Comparison of ENCODE assay signal across 1 cellular context in the genomic region with DNA sequence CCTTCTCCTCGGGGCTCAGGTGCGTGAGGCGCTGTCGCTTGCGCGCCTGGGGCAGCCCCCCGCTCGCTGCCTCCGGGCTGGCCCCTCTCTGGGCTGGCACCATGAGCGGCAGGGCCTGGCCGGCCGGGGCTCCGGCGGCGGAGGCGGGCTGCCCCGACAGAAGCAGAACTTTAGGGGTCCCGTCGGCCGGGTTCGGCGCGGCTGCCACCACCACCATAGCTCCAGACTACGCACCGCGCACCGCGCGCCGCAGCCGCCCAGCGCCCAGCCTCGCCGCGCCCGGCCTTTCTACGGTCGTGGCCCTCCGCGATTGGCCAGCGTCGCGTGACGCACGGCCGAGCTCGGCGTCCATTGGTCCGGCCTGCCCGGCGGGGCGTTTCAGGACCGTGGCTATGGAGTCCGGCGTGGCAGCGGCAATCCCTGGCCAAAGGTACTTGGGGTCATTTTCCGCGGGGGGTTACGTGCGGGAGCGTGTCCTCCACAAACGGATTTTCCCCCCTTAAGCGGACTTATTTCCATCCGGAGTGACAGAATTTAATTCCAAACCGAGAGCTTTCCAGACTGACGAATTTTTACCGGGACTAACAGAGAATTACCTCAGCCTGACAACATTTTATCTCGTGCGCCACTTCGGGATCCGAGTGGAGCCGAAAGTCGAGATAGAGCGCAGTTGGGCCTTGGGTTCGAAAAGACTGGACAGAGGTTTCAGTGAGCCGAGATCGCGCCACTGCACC.
A peak's percentile ranks its signal among the peaks of the same experiment; 100 is the strongest.
TF ChIP-seq lines count a peak whose summit lies in the region.

A gene (minus strand): TSS at position 262 of the 734 bp plus-strand sequence.

TF ChIP-seq in HEK293, 187 proteins besides CTCF, POLR2A, EP300 and RAD21 (continued from another document and continues in another):
- TF ChIP-seq, protein P1, sequence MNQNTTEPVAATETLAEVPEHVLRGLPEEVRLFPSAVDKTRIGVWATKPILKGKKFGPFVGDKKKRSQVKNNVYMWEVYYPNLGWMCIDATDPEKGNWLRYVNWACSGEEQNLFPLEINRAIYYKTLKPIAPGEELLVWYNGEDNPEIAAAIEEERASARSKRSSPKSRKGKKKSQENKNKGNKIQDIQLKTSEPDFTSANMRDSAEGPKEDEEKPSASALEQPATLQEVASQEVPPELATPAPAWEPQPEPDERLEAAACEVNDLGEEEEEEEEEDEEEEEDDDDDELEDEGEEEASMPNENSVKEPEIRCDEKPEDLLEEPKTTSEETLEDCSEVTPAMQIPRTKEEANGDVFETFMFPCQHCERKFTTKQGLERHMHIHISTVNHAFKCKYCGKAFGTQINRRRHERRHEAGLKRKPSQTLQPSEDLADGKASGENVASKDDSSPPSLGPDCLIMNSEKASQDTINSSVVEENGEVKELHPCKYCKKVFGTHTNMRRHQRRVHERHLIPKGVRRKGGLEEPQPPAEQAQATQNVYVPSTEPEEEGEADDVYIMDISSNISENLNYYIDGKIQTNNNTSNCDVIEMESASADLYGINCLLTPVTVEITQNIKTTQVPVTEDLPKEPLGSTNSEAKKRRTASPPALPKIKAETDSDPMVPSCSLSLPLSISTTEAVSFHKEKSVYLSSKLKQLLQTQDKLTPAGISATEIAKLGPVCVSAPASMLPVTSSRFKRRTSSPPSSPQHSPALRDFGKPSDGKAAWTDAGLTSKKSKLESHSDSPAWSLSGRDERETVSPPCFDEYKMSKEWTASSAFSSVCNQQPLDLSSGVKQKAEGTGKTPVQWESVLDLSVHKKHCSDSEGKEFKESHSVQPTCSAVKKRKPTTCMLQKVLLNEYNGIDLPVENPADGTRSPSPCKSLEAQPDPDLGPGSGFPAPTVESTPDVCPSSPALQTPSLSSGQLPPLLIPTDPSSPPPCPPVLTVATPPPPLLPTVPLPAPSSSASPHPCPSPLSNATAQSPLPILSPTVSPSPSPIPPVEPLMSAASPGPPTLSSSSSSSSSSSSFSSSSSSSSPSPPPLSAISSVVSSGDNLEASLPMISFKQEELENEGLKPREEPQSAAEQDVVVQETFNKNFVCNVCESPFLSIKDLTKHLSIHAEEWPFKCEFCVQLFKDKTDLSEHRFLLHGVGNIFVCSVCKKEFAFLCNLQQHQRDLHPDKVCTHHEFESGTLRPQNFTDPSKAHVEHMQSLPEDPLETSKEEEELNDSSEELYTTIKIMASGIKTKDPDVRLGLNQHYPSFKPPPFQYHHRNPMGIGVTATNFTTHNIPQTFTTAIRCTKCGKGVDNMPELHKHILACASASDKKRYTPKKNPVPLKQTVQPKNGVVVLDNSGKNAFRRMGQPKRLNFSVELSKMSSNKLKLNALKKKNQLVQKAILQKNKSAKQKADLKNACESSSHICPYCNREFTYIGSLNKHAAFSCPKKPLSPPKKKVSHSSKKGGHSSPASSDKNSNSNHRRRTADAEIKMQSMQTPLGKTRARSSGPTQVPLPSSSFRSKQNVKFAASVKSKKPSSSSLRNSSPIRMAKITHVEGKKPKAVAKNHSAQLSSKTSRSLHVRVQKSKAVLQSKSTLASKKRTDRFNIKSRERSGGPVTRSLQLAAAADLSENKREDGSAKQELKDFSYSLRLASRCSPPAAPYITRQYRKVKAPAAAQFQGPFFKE (tag by site-specific recombination; IDR thresholded peaks at IDR 0.05; ENCODE audit: borderline replicate concordance) = no peak
- TF ChIP-seq, protein P2, sequence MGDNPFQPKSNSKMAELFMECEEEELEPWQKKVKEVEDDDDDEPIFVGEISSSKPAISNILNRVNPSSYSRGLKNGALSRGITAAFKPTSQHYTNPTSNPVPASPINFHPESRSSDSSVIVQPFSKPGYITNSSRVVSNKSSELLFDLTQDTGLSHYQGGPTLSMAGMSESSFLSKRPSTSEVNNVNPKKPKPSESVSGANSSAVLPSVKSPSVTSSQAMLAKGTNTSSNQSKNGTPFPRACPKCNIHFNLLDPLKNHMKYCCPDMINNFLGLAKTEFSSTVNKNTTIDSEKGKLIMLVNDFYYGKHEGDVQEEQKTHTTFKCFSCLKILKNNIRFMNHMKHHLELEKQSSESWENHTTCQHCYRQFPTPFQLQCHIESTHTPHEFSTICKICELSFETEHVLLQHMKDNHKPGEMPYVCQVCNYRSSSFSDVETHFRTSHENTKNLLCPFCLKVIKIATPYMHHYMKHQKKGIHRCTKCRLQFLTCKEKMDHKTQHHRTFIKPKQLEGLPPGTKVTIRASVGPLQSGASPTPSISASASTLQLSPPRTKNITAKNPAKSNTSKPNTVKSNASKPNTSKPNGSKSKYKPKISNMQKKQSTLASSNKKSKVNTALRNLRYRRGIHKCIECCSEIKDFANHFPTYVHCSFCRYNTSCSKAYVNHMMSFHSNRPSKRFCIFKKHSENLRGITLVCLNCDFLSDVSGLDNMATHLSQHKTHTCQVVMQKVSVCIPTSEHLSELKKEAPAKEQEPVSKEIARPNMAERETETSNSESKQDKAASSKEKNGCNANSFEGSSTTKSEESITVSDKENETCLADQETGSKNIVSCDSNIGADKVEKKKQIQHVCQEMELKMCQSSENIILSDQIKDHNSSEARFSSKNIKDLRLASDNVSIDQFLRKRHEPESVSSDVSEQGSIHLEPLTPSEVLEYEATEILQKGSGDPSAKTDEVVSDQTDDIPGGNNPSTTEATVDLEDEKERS (tag by site-specific recombination; IDR thresholded peaks at IDR 0.05) = no peak
- TF ChIP-seq ZFHX2 (tag by site-specific recombination; conservative IDR thresholded peaks at IDR 0.05) = no peak; the same call in 1 of the 2 replicates
- TF ChIP-seq, protein P3, sequence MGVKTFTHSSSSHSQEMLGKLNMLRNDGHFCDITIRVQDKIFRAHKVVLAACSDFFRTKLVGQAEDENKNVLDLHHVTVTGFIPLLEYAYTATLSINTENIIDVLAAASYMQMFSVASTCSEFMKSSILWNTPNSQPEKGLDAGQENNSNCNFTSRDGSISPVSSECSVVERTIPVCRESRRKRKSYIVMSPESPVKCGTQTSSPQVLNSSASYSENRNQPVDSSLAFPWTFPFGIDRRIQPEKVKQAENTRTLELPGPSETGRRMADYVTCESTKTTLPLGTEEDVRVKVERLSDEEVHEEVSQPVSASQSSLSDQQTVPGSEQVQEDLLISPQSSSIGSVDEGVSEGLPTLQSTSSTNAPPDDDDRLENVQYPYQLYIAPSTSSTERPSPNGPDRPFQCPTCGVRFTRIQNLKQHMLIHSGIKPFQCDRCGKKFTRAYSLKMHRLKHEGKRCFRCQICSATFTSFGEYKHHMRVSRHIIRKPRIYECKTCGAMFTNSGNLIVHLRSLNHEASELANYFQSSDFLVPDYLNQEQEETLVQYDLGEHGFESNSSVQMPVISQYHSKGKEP (tag by site-specific recombination; IDR thresholded peaks at IDR 0.05) = no peak
- no peak for TF ChIP-seq ZNF394 (tag by site-specific recombination; IDR thresholded peaks at IDR 0.05; ENCODE audit: borderline replicate concordance)
- TF ChIP-seq, protein P4, sequence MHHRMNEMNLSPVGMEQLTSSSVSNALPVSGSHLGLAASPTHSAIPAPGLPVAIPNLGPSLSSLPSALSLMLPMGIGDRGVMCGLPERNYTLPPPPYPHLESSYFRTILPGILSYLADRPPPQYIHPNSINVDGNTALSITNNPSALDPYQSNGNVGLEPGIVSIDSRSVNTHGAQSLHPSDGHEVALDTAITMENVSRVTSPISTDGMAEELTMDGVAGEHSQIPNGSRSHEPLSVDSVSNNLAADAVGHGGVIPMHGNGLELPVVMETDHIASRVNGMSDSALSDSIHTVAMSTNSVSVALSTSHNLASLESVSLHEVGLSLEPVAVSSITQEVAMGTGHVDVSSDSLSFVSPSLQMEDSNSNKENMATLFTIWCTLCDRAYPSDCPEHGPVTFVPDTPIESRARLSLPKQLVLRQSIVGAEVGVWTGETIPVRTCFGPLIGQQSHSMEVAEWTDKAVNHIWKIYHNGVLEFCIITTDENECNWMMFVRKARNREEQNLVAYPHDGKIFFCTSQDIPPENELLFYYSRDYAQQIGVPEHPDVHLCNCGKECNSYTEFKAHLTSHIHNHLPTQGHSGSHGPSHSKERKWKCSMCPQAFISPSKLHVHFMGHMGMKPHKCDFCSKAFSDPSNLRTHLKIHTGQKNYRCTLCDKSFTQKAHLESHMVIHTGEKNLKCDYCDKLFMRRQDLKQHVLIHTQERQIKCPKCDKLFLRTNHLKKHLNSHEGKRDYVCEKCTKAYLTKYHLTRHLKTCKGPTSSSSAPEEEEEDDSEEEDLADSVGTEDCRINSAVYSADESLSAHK (tag by site-specific recombination; IDR thresholded peaks at IDR 0.05) = no peak
- TF ChIP-seq ZNF768 (tag by site-specific recombination; IDR thresholded peaks at IDR 0.05) = no peak
- TF ChIP-seq, protein P5, sequence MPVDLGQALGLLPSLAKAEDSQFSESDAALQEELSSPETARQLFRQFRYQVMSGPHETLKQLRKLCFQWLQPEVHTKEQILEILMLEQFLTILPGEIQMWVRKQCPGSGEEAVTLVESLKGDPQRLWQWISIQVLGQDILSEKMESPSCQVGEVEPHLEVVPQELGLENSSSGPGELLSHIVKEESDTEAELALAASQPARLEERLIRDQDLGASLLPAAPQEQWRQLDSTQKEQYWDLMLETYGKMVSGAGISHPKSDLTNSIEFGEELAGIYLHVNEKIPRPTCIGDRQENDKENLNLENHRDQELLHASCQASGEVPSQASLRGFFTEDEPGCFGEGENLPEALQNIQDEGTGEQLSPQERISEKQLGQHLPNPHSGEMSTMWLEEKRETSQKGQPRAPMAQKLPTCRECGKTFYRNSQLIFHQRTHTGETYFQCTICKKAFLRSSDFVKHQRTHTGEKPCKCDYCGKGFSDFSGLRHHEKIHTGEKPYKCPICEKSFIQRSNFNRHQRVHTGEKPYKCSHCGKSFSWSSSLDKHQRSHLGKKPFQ (tag by site-specific recombination; IDR thresholded peaks at IDR 0.05) = no peak
- TF ChIP-seq ZNF266 (tag by site-specific recombination; IDR thresholded peaks at IDR 0.05; ENCODE audit: low read depth) = no peak
- no peak for TF ChIP-seq ZNF423 (tag by site-specific recombination; IDR thresholded peaks at IDR 0.05)
- TF ChIP-seq ZNF791 (tag by site-specific recombination; IDR thresholded peaks at IDR 0.05) = no peak
- TF ChIP-seq, protein P6, sequence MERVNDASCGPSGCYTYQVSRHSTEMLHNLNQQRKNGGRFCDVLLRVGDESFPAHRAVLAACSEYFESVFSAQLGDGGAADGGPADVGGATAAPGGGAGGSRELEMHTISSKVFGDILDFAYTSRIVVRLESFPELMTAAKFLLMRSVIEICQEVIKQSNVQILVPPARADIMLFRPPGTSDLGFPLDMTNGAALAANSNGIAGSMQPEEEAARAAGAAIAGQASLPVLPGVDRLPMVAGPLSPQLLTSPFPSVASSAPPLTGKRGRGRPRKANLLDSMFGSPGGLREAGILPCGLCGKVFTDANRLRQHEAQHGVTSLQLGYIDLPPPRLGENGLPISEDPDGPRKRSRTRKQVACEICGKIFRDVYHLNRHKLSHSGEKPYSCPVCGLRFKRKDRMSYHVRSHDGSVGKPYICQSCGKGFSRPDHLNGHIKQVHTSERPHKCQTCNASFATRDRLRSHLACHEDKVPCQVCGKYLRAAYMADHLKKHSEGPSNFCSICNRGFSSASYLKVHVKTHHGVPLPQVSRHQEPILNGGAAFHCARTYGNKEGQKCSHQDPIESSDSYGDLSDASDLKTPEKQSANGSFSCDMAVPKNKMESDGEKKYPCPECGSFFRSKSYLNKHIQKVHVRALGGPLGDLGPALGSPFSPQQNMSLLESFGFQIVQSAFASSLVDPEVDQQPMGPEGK (tag by site-specific recombination; IDR thresholded peaks at IDR 0.05) = peak; percentile 82
- no peak for TF ChIP-seq ZNF202 (tag by site-specific recombination; IDR thresholded peaks at IDR 0.05; ENCODE audit: borderline replicate concordance)
- TF ChIP-seq, protein P7, sequence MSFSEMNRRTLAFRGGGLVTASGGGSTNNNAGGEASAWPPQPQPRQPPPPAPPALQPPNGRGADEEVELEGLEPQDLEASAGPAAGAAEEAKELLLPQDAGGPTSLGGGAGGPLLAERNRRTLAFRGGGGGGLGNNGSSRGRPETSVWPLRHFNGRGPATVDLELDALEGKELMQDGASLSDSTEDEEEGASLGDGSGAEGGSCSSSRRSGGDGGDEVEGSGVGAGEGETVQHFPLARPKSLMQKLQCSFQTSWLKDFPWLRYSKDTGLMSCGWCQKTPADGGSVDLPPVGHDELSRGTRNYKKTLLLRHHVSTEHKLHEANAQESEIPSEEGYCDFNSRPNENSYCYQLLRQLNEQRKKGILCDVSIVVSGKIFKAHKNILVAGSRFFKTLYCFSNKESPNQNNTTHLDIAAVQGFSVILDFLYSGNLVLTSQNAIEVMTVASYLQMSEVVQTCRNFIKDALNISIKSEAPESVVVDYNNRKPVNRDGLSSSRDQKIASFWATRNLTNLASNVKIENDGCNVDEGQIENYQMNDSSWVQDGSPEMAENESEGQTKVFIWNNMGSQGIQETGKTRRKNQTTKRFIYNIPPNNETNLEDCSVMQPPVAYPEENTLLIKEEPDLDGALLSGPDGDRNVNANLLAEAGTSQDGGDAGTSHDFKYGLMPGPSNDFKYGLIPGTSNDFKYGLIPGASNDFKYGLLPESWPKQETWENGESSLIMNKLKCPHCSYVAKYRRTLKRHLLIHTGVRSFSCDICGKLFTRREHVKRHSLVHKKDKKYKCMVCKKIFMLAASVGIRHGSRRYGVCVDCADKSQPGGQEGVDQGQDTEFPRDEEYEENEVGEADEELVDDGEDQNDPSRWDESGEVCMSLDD (tag by site-specific recombination; IDR thresholded peaks at IDR 0.05) = no peak
- no peak for TF ChIP-seq ZNF571 (tag by site-specific recombination; IDR thresholded peaks at IDR 0.05)
- TF ChIP-seq RBAK (tag by site-specific recombination; IDR thresholded peaks at IDR 0.05) = no peak
- TF ChIP-seq, protein P8, sequence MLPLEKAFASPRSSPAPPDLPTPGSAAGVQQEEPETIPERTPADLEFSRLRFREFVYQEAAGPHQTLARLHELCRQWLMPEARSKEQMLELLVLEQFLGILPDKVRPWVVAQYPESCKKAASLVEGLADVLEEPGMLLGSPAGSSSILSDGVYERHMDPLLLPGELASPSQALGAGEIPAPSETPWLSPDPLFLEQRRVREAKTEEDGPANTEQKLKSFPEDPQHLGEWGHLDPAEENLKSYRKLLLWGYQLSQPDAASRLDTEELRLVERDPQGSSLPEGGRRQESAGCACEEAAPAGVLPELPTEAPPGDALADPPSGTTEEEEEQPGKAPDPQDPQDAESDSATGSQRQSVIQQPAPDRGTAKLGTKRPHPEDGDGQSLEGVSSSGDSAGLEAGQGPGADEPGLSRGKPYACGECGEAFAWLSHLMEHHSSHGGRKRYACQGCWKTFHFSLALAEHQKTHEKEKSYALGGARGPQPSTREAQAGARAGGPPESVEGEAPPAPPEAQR (tag by site-specific recombination; IDR thresholded peaks at IDR 0.05) = no peak
- TF ChIP-seq BCL11B (tag by site-specific recombination; IDR thresholded peaks at IDR 0.05; ENCODE audit: low read depth) = peak; percentile 65; the same call in 1 of the 2 replicates
- no peak for TF ChIP-seq ZNF214 (tag by site-specific recombination; IDR thresholded peaks at IDR 0.05; ENCODE audit: borderline replicate concordance)
- TF ChIP-seq GLI4 (tag by site-specific recombination; IDR thresholded peaks at IDR 0.05) = no peak
- no peak for TF ChIP-seq ZNF837 (tag by site-specific recombination; IDR thresholded peaks at IDR 0.05)
- TF ChIP-seq KLF7 (tag by site-specific recombination; IDR thresholded peaks at IDR 0.05; ENCODE audit: borderline replicate concordance) = no peak
- peak; percentile 47; the same call in 1 of the 2 replicates for TF ChIP-seq SP7 (tag by site-specific recombination; IDR thresholded peaks at IDR 0.05)
- TF ChIP-seq ZNF473 (tag by site-specific recombination; IDR thresholded peaks at IDR 0.05) = no peak
- TF ChIP-seq, protein P9, sequence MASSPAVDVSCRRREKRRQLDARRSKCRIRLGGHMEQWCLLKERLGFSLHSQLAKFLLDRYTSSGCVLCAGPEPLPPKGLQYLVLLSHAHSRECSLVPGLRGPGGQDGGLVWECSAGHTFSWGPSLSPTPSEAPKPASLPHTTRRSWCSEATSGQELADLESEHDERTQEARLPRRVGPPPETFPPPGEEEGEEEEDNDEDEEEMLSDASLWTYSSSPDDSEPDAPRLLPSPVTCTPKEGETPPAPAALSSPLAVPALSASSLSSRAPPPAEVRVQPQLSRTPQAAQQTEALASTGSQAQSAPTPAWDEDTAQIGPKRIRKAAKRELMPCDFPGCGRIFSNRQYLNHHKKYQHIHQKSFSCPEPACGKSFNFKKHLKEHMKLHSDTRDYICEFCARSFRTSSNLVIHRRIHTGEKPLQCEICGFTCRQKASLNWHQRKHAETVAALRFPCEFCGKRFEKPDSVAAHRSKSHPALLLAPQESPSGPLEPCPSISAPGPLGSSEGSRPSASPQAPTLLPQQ (tag by site-specific recombination; IDR thresholded peaks at IDR 0.05) = peak; percentile 87; the same call in 1 of the 2 replicates
